Comparison of ENCODE assay signal across 27 cellular contexts in the genomic region with DNA sequence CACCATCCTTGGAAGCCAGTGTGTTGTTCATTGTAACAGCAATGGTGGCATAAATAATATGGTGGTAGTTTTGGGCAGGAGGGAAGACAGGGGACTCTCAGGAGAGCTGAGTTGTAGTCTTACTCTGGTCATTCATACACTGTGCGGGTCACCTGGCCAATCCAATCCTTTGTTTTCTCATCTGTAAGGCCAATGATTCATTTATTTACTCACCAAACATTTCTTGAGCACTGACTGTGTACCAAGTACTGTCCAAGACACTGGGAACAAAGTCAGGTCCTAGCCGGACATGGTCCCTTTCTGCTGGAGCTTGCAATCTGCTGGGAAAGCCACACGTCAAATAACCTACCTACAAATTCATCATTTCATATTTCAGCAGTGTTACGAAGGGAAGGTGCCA.
"Had no signal": no experiment of that assay in that cellular context is flagged by ENCODE, and none has a peak within 500 bp of the region (broad histone marks: within the 10 kb centered on the region; RNA-seq: fewer than 3 reads in every experiment).

No MANE protein-coding gene starts in this region.

- H3K36me3 ChIP-seq: ascending aorta, breast epithelium, cardiac muscle cell, gastroesophageal sphincter, heart right ventricle had no signal

- H3K27ac ChIP-seq: ascending aorta, breast epithelium, cardiac muscle cell, coronary artery, dorsolateral prefrontal cortex, gastroesophageal sphincter, heart right ventricle had no signal

- H3K4me3 ChIP-seq: ascending aorta, breast epithelium, cardiac muscle cell, coronary artery, dorsolateral prefrontal cortex, gastroesophageal sphincter, heart right ventricle had no signal

- H3K9me3 ChIP-seq: ascending aorta, breast epithelium, gastroesophageal sphincter had no signal

- H3K4me1 ChIP-seq: breast epithelium, gastroesophageal sphincter had no signal

- DNase-seq: activated CD4-positive, alpha-beta memory T cell treated with anti-CD3 and anti-CD28 coated beads, Interleukin-2, amount 10 ng/mL, durations not matched to agents 7 days and 5 days; activated CD4-positive, alpha-beta T cell treated with anti-CD3 and anti-CD28 coated beads for 1 hour; activated CD4-positive, alpha-beta T cell treated with anti-CD3 and anti-CD28 coated beads for 4 hours; activated CD4-positive, alpha-beta T cell treated with anti-CD3 and anti-CD28 coated beads, Interleukin-2, amount 10 ng/mL, durations not matched to agents 7 days and 5 days; activated CD4-positive, alpha-beta T cell treated with anti-CD3 and anti-CD28 coated beads, Interleukin-2, amount 50 U/mL, for 4 hours; activated CD4-positive, CD25-positive, alpha-beta regulatory T cell; activated CD8-positive, alpha-beta memory T cell treated with anti-CD3 and anti-CD28 coated beads, Interleukin-2, amount 50 U/mL, for 48 hours; activated gamma-delta T cell; activated naive CD4-positive, alpha-beta T cell; activated naive CD4-positive, alpha-beta T cell treated with anti-CD3 and anti-CD28 coated beads, Interleukin-2, amount 10 ng/mL, durations not matched to agents 7 days and 5 days; activated naive CD8-positive, alpha-beta T cell treated with anti-CD3 and anti-CD28 coated beads, Interleukin-2, amount 10 ng/mL, durations not matched to agents 7 days and 5 days; activated T-cell treated with anti-CD3 and anti-CD28 coated beads for 4 hours; activated T-cell treated with anti-CD3 and anti-CD28 coated beads, Interleukin-2, amount 50 U/mL, for 24 hours; activated T-cell treated with anti-CD3 and anti-CD28 coated beads, Interleukin-2, amount 50 U/mL, for 72 hours; dorsolateral prefrontal cortex; effector memory CD4-positive, alpha-beta T cell; endodermal cell; foreskin fibroblast; heart right ventricle; T-helper 2 cell had no signal

- H3K27me3 ChIP-seq: ascending aorta, breast epithelium, cardiac muscle cell, dorsolateral prefrontal cortex, gastroesophageal sphincter, heart right ventricle had no signal

- ATAC-seq: activated naive CD4-positive, alpha-beta T cell treated with anti-CD3 and anti-CD28 coated beads, Interleukin-2, amount 50 U/mL, for 72 hours; activated T-cell treated with anti-CD3 and anti-CD28 coated beads, Interleukin-2, amount 50 U/mL, for 72 hours; esophagus mucosa; gastroesophageal sphincter; heart right ventricle had no signal
